ENCODE assay signal across 1 cellular context in genomic region chr2:113057127-113057526, GRCh38.
TF ChIP-seq lines count a peak whose summit lies in the region.

No MANE protein-coding gene starts in this region.

TF ChIP-seq in HepG2, 621 proteins besides CTCF, POLR2A, EP300 and RAD21:
- TF ChIP-seq MED13 (CRISPR knock-in tag; IDR thresholded peaks at IDR 0.05), result no peak
- TF ChIP-seq HOXA9 (CRISPR knock-in tag; IDR thresholded peaks at IDR 0.05; ENCODE audit: borderline replicate concordance), result no peak
- no peak for TF ChIP-seq DRAP1 (CRISPR knock-in tag; IDR thresholded peaks at IDR 0.05)
- no peak for TF ChIP-seq ZNF619 (CRISPR knock-in tag; IDR thresholded peaks at IDR 0.05)
- TF ChIP-seq ZNF557 (CRISPR knock-in tag; IDR thresholded peaks at IDR 0.05), result no peak
- TF ChIP-seq ZNF737 (CRISPR knock-in tag; IDR thresholded peaks at IDR 0.05; ENCODE audit: borderline replicate concordance), result no peak
- no peak for TF ChIP-seq ATF7-NPFF (CRISPR knock-in tag; IDR thresholded peaks at IDR 0.05; ENCODE audit: low read depth)
- TF ChIP-seq, protein P1, sequence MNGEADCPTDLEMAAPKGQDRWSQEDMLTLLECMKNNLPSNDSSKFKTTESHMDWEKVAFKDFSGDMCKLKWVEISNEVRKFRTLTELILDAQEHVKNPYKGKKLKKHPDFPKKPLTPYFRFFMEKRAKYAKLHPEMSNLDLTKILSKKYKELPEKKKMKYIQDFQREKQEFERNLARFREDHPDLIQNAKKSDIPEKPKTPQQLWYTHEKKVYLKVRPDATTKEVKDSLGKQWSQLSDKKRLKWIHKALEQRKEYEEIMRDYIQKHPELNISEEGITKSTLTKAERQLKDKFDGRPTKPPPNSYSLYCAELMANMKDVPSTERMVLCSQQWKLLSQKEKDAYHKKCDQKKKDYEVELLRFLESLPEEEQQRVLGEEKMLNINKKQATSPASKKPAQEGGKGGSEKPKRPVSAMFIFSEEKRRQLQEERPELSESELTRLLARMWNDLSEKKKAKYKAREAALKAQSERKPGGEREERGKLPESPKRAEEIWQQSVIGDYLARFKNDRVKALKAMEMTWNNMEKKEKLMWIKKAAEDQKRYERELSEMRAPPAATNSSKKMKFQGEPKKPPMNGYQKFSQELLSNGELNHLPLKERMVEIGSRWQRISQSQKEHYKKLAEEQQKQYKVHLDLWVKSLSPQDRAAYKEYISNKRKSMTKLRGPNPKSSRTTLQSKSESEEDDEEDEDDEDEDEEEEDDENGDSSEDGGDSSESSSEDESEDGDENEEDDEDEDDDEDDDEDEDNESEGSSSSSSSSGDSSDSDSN (CRISPR knock-in tag; IDR thresholded peaks at IDR 0.05), result no peak
- TF ChIP-seq ZNF782 (CRISPR knock-in tag; IDR thresholded peaks at IDR 0.05; ENCODE audit: borderline replicate concordance), result no peak
